ENCODE assay signal across 12 cellular contexts in the genomic region with DNA sequence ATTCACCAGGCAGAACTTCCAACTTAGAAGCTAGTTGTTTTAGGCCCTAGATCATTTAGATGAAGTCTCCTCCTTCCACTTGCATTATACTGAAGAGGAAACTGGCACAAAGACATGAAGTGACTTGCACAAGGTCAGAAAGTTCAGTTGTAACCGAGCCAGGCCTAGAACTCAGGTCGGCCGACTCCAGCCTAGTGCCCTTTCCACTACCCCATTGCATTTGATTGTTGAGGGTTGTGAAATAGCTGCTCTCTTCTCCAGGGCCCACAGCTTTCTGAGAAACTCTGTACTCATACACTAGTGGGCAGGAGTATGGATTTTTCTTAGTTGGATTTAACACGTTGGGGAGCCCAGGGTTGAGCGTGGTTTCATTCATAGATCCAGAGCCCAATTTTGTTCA. TPM values are rescaled to one million over a fixed set of nuclear protein-coding genes. Genes with fewer than 3 reads are reported as not detected.
DNase-seq lines count a peak whose midpoint lies in the region; ATAC-seq and TF ChIP-seq lines count a peak whose summit lies in the region.
"Had no signal": no experiment of that assay in that cellular context is flagged by ENCODE, and none has a peak within 500 bp of the region (broad histone marks: within the 10 kb centered on the region; RNA-seq: fewer than 3 reads in every experiment).

No MANE protein-coding gene starts in this region.

- H3K4me3 ChIP-seq in right lobe of liver: no peak overlapping the region
- H3K4me3 ChIP-seq in stomach: no peak overlapping the region
- H3K4me3 ChIP-seq in PC-9: no peak overlapping the region

- CTCF ChIA-PET in PC-9 (lab: Charles Lee): no interaction called here

- H2AFZ ChIP-seq in PC-9: no peak overlapping the region

- no peaks in the 10 kb centered on the region for H3K9me2 ChIP-seq in PC-9 (ENCODE audit: insufficient read depth)

- 9% methylated on average over 5 of the region's 5 CpGs for WGBS in right lobe of liver (ENCODE audit: insufficient coverage, low coverage, low lambda C conversion rate, missing lambda C conversion rate)
- WGBS in stomach, 5 donors: 52 to 56% (median 52%) methylated on average over 5 of the region's 5 CpGs

- H3K79me2 ChIP-seq in PC-9 (ENCODE audit: low read depth): no peaks in the 10 kb centered on the region

- H3K4me2 ChIP-seq in PC-9: no peak overlapping the region

- no peaks in the 10 kb centered on the region for H4K20me1 ChIP-seq in PC-9 (ENCODE audit: insufficient read depth)

- TF ChIP-seq CTCF in right lobe of liver (IDR thresholded peaks at IDR 0.05): no peak
- no peak for TF ChIP-seq CTCF in stomach (IDR thresholded peaks at IDR 0.05)
- TF ChIP-seq CTCF in PC-9 (conservative IDR thresholded peaks at IDR 0.05): no peak

- H3K27ac ChIP-seq in epithelial cell of prostate (peak overlapping the region; percentile 20), right lobe of liver (peak overlapping the region in 1 of 3 donors; percentile 55), stomach (peak overlapping the region in 4 of 5 donors; percentile 13 to 69 (median 65)), PC-9 (no peak overlapping the region)
- H3K27ac ChIP-seq: WERI-Rb-1 had no signal

- no peak for TF ChIP-seq POLR2A in right lobe of liver (IDR thresholded peaks at IDR 0.05)
- TF ChIP-seq POLR2A in stomach (IDR thresholded peaks at IDR 0.05): no peak

- BruUV-seq in PC-9 (replicated peaks; lab: Mats Ljungman, UMichigan): no TSS peak

- H3F3A ChIP-seq in PC-9 (ENCODE audit: insufficient read depth, low read depth): no peaks in the 10 kb centered on the region

- intact Hi-C loops in right lobe of liver (cut with DNase I) (no loop called here), stomach (cut with DNase I; ENCODE audit: low total_unique reads) (no loop called here), PC-9 (cut with micrococcal nuclease; ENCODE audit: unreplicated experiment) (loop anchor here (10.0 kb wide), 2 partner anchors 176 to 256 kb away; no protein-coding TSS in a partner anchor)

- H3K36me3 ChIP-seq in right lobe of liver: no peaks in the 10 kb centered on the region
- H3K36me3 ChIP-seq in stomach: no peaks in the 10 kb centered on the region
- no peaks in the 10 kb centered on the region for H3K36me3 ChIP-seq in PC-9 (ENCODE audit: low read depth)
- H3K36me3 ChIP-seq: BE2C had no signal

- H3K27me3 ChIP-seq in right lobe of liver (no peaks in the 10 kb centered on the region), stomach (peaks cover 0 to 7% (median 7%) of the 10 kb centered on the region in 3 donors), PC-9 (ENCODE audit: insufficient read depth, low read depth) (no peaks in the 10 kb centered on the region)
- H3K27me3 ChIP-seq: BE2C had no signal

- H3K9me3 ChIP-seq in right lobe of liver (no peaks in the 10 kb centered on the region), stomach (no peaks in the 10 kb centered on the region), PC-9 (ENCODE audit: insufficient read depth, low read depth) (peaks cover 6% of the 10 kb centered on the region; the same call in 1 of the 2 replicates)
- H3K9me3 ChIP-seq: BE2C had no signal

- POLR2A ChIA-PET in PC-9 (lab: Charles Lee; ENCODE audit: unreplicated experiment): no interaction called here

- peak; percentile 68 for DNase-seq in MV-4-11 (lab: John Stamatoyannopoulos, UW)
- DNase-seq in epithelial cell of prostate (ENCODE audit: low read depth, low spot score): no peak
- peak; percentile 56 to 84 (median 76) for DNase-seq in right lobe of liver
- DNase-seq in stomach: no peak
- DNase-seq in PC-9: no peak
- DNase-seq in NCI-H1417 (lab: John Stamatoyannopoulos, UW): no peak
- DNase-seq in stimulated activated CD4-positive, alpha-beta T cell treated with anti-CD3 and anti-CD28 coated beads, Interleukin-4, amount 100 ng/mL, for 24 hours: no peak
- DNase-seq: BE2C; central memory CD4-positive, alpha-beta T cell; GF-D8; WERI-Rb-1 had no signal

- TF ChIP-seq EP300 in stomach (IDR thresholded peaks at IDR 0.05): no peak

- H3K4me1 ChIP-seq in right lobe of liver (peaks cover 0 to 29% (median 6%) of the 10 kb centered on the region in 4 donors), stomach (peaks cover 12 to 55% (median 35%) of the 10 kb centered on the region in 4 donors), PC-9 (replicated peaks; ENCODE audit: insufficient read depth) (no peaks in the 10 kb centered on the region)

- ATAC-seq in right lobe of liver (peak; percentile 87 to 97 (median 91)), GM21367 (IDR thresholded peaks at IDR 0.05; ENCODE audit: unreplicated experiment) (no peak)

RNA-seq across cellular contexts. Expression of a gene that starts 5.6 kb away (rescaled TPM):
- total RNA-seq in right lobe of liver (1 to 10 TPM in 5 of 6 experiments, under 1 TPM in 1; 0.93 to 4.0 (median 2.9) TPM), stomach (10 to 100 TPM in 4 of 5 donors, 1 to 10 TPM in 1; 4.9 to 60.1 (median 17.0) TPM), PC-9 (2021) (3.2 and 4.8 TPM in 2 replicates)
- polyA plus RNA-seq in stomach: 1 to 10 TPM in 2 of 3 donors, under 1 TPM in 1; 0.50 to 1.8 (median 1.5) TPM

Comparison
In these comparisons a context has a peak if more than half of its experiments do, and no peak if none do; other contexts are left out.
1. DNase-seq: peak in MV-4-11 (single experiment) and right lobe of liver (3 of 3); none in epithelial cell of prostate (single experiment), stomach (single experiment), PC-9 (0 of 2), NCI-H1417 (0 of 3) and stimulated activated CD4-positive, alpha-beta T cell treated with anti-CD3 and anti-CD28 coated beads, Interleukin-4, amount 100 ng/mL, for 24 hours (single experiment).